1 cellular context compared by ENCODE assay signal in the genomic region with DNA sequence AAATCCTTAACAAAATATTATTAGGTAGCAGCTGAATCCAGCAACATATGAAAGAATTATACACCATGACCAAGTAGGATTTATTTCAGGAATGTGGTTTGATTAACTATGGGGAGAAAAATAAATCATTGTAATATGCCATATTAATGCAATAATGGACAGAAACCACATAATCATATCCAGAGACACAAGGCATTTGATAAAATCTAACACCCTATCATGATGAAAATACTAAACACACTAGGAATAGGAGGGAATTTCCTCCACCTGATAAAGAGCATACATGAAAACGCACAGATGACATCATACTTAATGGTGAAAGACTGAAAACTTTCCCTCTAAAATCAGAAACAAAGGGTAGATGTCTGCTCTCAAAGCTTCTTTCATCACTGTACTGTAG.
TF ChIP-seq lines count a peak whose summit lies in the region.

No MANE protein-coding gene starts in this region.

TF ChIP-seq in SK-N-SH, 30 proteins besides CTCF, POLR2A, EP300 and RAD21 (continued from another document):
- TF ChIP-seq, protein P1, sequence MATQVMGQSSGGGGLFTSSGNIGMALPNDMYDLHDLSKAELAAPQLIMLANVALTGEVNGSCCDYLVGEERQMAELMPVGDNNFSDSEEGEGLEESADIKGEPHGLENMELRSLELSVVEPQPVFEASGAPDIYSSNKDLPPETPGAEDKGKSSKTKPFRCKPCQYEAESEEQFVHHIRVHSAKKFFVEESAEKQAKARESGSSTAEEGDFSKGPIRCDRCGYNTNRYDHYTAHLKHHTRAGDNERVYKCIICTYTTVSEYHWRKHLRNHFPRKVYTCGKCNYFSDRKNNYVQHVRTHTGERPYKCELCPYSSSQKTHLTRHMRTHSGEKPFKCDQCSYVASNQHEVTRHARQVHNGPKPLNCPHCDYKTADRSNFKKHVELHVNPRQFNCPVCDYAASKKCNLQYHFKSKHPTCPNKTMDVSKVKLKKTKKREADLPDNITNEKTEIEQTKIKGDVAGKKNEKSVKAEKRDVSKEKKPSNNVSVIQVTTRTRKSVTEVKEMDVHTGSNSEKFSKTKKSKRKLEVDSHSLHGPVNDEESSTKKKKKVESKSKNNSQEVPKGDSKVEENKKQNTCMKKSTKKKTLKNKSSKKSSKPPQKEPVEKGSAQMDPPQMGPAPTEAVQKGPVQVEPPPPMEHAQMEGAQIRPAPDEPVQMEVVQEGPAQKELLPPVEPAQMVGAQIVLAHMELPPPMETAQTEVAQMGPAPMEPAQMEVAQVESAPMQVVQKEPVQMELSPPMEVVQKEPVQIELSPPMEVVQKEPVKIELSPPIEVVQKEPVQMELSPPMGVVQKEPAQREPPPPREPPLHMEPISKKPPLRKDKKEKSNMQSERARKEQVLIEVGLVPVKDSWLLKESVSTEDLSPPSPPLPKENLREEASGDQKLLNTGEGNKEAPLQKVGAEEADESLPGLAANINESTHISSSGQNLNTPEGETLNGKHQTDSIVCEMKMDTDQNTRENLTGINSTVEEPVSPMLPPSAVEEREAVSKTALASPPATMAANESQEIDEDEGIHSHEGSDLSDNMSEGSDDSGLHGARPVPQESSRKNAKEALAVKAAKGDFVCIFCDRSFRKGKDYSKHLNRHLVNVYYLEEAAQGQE (IDR thresholded peaks at IDR 0.05; ENCODE audit: low read depth, low read length): no peak
- TF ChIP-seq GATA2 (CRISPR knock-in tag; IDR thresholded peaks at IDR 0.05): 0 out of 2 replicates have a peak, but pooled peaks have one; percentile 6
- TF ChIP-seq, protein P2, sequence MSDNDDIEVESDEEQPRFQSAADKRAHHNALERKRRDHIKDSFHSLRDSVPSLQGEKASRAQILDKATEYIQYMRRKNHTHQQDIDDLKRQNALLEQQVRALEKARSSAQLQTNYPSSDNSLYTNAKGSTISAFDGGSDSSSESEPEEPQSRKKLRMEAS (IDR thresholded peaks at IDR 0.05; ENCODE audit: low read depth): no peak
- TF ChIP-seq YY1 (IDR thresholded peaks at IDR 0.05; ENCODE audit: low read depth): no peak
- TF ChIP-seq, protein P3, sequence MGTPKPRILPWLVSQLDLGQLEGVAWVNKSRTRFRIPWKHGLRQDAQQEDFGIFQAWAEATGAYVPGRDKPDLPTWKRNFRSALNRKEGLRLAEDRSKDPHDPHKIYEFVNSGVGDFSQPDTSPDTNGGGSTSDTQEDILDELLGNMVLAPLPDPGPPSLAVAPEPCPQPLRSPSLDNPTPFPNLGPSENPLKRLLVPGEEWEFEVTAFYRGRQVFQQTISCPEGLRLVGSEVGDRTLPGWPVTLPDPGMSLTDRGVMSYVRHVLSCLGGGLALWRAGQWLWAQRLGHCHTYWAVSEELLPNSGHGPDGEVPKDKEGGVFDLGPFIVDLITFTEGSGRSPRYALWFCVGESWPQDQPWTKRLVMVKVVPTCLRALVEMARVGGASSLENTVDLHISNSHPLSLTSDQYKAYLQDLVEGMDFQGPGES (IDR thresholded peaks at IDR 0.05; ENCODE audit: low read depth, low read length): no peak
- TF ChIP-seq, protein P4, sequence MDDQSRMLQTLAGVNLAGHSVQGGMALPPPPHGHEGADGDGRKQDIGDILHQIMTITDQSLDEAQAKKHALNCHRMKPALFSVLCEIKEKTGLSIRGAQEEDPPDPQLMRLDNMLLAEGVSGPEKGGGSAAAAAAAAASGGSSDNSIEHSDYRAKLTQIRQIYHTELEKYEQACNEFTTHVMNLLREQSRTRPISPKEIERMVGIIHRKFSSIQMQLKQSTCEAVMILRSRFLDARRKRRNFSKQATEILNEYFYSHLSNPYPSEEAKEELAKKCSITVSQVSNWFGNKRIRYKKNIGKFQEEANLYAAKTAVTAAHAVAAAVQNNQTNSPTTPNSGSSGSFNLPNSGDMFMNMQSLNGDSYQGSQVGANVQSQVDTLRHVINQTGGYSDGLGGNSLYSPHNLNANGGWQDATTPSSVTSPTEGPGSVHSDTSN (IDR thresholded peaks at IDR 0.05): peak; percentile 65
- peak; percentile 55; the same call in 1 of the 2 replicates for TF ChIP-seq TEAD4 (IDR thresholded peaks at IDR 0.05; ENCODE audit: borderline replicate concordance, insufficient read depth)
- TF ChIP-seq EZH2phosphoT487 (IDR thresholded peaks at IDR 0.05; ENCODE audit: borderline replicate concordance, low read depth): no peak
- TF ChIP-seq, protein P5, sequence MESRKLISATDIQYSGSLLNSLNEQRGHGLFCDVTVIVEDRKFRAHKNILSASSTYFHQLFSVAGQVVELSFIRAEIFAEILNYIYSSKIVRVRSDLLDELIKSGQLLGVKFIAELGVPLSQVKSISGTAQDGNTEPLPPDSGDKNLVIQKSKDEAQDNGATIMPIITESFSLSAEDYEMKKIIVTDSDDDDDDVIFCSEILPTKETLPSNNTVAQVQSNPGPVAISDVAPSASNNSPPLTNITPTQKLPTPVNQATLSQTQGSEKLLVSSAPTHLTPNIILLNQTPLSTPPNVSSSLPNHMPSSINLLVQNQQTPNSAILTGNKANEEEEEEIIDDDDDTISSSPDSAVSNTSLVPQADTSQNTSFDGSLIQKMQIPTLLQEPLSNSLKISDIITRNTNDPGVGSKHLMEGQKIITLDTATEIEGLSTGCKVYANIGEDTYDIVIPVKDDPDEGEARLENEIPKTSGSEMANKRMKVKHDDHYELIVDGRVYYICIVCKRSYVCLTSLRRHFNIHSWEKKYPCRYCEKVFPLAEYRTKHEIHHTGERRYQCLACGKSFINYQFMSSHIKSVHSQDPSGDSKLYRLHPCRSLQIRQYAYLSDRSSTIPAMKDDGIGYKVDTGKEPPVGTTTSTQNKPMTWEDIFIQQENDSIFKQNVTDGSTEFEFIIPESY (IDR thresholded peaks at IDR 0.05; ENCODE audit: borderline replicate concordance, low read depth): no peak
- TF ChIP-seq POLR2AphosphoS5 (IDR thresholded peaks at IDR 0.05; ENCODE audit: low read depth, low read length): peak; percentile 55; the same call in 1 of the 2 replicates
- TF ChIP-seq, protein P6, sequence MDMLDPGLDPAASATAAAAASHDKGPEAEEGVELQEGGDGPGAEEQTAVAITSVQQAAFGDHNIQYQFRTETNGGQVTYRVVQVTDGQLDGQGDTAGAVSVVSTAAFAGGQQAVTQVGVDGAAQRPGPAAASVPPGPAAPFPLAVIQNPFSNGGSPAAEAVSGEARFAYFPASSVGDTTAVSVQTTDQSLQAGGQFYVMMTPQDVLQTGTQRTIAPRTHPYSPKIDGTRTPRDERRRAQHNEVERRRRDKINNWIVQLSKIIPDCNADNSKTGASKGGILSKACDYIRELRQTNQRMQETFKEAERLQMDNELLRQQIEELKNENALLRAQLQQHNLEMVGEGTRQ (IDR thresholded peaks at IDR 0.05; ENCODE audit: borderline replicate concordance, low read depth, low read length): no peak
- peak; percentile 91 for TF ChIP-seq TCF12 (IDR thresholded peaks at IDR 0.05)
- TF ChIP-seq, protein P7, sequence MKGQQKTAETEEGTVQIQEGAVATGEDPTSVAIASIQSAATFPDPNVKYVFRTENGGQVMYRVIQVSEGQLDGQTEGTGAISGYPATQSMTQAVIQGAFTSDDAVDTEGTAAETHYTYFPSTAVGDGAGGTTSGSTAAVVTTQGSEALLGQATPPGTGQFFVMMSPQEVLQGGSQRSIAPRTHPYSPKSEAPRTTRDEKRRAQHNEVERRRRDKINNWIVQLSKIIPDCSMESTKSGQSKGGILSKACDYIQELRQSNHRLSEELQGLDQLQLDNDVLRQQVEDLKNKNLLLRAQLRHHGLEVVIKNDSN (IDR thresholded peaks at IDR 0.05; ENCODE audit: borderline replicate concordance, low read depth): no peak
- no peak for TF ChIP-seq MXI1 (IDR thresholded peaks at IDR 0.05; ENCODE audit: low read depth, low read length)
- no peak for TF ChIP-seq SIN3A (IDR thresholded peaks at IDR 0.05; ENCODE audit: borderline replicate concordance, low read depth, low read length)
- TF ChIP-seq FOSL2 (IDR thresholded peaks at IDR 0.05; ENCODE audit: borderline replicate concordance, low read depth): 0 out of 2 replicates have a peak, but pooled peaks have one; percentile 3
- no peak for TF ChIP-seq CHD2 (IDR thresholded peaks at IDR 0.05; ENCODE audit: low read length, partially characterized antibody)
- TF ChIP-seq RCOR1 (IDR thresholded peaks at IDR 0.05; ENCODE audit: low read length): peak; percentile 46; the same call in 1 of the 2 replicates
- 0 out of 2 replicates have a peak, but pooled peaks have one; percentile 10 for TF ChIP-seq RXRA (IDR thresholded peaks at IDR 0.05; ENCODE audit: borderline replicate concordance, low read depth)
- no peak for TF ChIP-seq ELF1 (IDR thresholded peaks at IDR 0.05)
TF ChIP-seq in SK-N-SH: peak in this region for 12.
